18 cellular contexts compared by ENCODE assay signal in genomic region chr6:604579-604978, GRCh38. TPM values are rescaled to one million over a fixed set of nuclear protein-coding genes. Genes with fewer than 3 reads are reported as not detected.
DNase-seq lines count a peak whose midpoint lies in the region; ATAC-seq and TF ChIP-seq lines count a peak whose summit lies in the region.
"Had no signal": no experiment of that assay in that cellular context is flagged by ENCODE, and none has a peak within 500 bp of the region (broad histone marks: within the 10 kb centered on the region; RNA-seq: fewer than 3 reads in every experiment).

No MANE protein-coding gene starts in this region.

- H3K4me3 ChIP-seq in CD8-positive, alpha-beta memory T cell (ENCODE audit: low read length), result no peak overlapping the region
- H3K4me3 ChIP-seq: GM23338, SJSA1 had no signal

- CTCF ChIA-PET in WTC11 (lab: Charles Lee), result no interaction called here
- CTCF ChIA-PET in CD8-positive, alpha-beta memory T cell (lab: Charles Lee), result no interaction called here

- H3K27me3 Mint-ChIP-seq in WTC11 (ENCODE audit: low read depth) (no peaks in the 10 kb centered on the region), naive B cell (no peaks in the 10 kb centered on the region)
- no peaks in the 10 kb centered on the region for H3K27me3 Mint-ChIP-seq in CD8-positive, alpha-beta memory T cell
- H3K27me3 Mint-ChIP-seq: CD4-positive, alpha-beta T cell had no signal

- H3K4me1 ChIP-seq in CD8-positive, alpha-beta memory T cell (ENCODE audit: insufficient read depth, low read length), result no peaks in the 10 kb centered on the region

- peaks cover 9% of the 10 kb centered on the region for H3K36me3 ChIP-seq in CD8-positive, alpha-beta memory T cell (ENCODE audit: insufficient read depth, low read length)

- H3K27ac ChIP-seq in CD8-positive, alpha-beta memory T cell (ENCODE audit: low read depth, low read length), result no peak overlapping the region
- H3K27ac ChIP-seq: SJSA1 had no signal

- H3K36me3 Mint-ChIP-seq in WTC11 (peaks cover 23% of the 10 kb centered on the region), naive B cell (peaks cover 24 to 32% of the 10 kb centered on the region in 2 donors)
- H3K36me3 Mint-ChIP-seq in CD8-positive, alpha-beta memory T cell, result peaks cover 19 to 59% (median 32%) of the 10 kb centered on the region in 3 donors

- peak overlapping the region; percentile 10; the same call in 1 of the 2 replicates for H3K27ac Mint-ChIP-seq in WTC11
- H3K27ac Mint-ChIP-seq in naive B cell, result peak overlapping the region in 4 of 6 donors; percentile 30 to 76 (median 44)
- H3K27ac Mint-ChIP-seq in CD8-positive, alpha-beta memory T cell, result peak overlapping the region in 2 of 8 donors; percentile 6 to 29
- H3K27ac Mint-ChIP-seq: CD4-positive, alpha-beta T cell; GM23338 had no signal

- H3K4me3 Mint-ChIP-seq in WTC11 (no peak overlapping the region), naive B cell (no peak overlapping the region)
- no peak overlapping the region for H3K4me3 Mint-ChIP-seq in CD8-positive, alpha-beta memory T cell
- H3K4me3 Mint-ChIP-seq: CD4-positive, alpha-beta T cell; GM23338 had no signal

- no peak for TF ChIP-seq CTCF in WTC11 (IDR thresholded peaks at IDR 0.05)

- DNase-seq in WTC11 (ENCODE audit: low spot score), result no peak
- peak; percentile 7 for DNase-seq in naive B cell
- no peak for DNase-seq in NCI-H2081 (lab: John Stamatoyannopoulos, UW)
- DNase-seq in CD8-positive, alpha-beta memory T cell, result no peak
- DNase-seq: ACHN; CD4-positive, alpha-beta T cell; DMS 273 treated with DMSO at 0.1 percent for 48 hours; IMR-90; NCI-H1436 treated with DMSO at 0.1 percent for 48 hours; NCI-H2081 treated with DMSO at 0.1 percent for 48 hours; NCI-H226; NCI-H526; PC-3 had no signal

- no peaks in the 10 kb centered on the region for H3K9me3 ChIP-seq in CD8-positive, alpha-beta memory T cell (ENCODE audit: low read length)
- H3K9me3 ChIP-seq: SJSA1 had no signal

- H3K4me1 Mint-ChIP-seq in WTC11 (peaks cover 5% of the 10 kb centered on the region; the same call in 1 of the 2 replicates), naive B cell (peaks cover 5 to 13% (median 13%) of the 10 kb centered on the region in 3 donors)
- peaks cover 0 to 2% (median 0%) of the 10 kb centered on the region in 3 donors for H3K4me1 Mint-ChIP-seq in CD8-positive, alpha-beta memory T cell

- no peaks in the 10 kb centered on the region for H3K27me3 ChIP-seq in CD8-positive, alpha-beta memory T cell (ENCODE audit: insufficient read depth, low read length, poor library complexity, severe bottlenecking)
- H3K27me3 ChIP-seq: SJSA1 had no signal

- POLR2A ChIA-PET in WTC11 (lab: Charles Lee), result no interaction called here
- POLR2A ChIA-PET in CD8-positive, alpha-beta memory T cell (lab: Charles Lee), result no interaction called here

- H3K9me3 Mint-ChIP-seq in WTC11 (peaks cover 9% of the 10 kb centered on the region), naive B cell (peaks cover 0 to 3% (median 0%) of the 10 kb centered on the region in 7 donors)
- no peaks in the 10 kb centered on the region for H3K9me3 Mint-ChIP-seq in CD8-positive, alpha-beta memory T cell
- H3K9me3 Mint-ChIP-seq: CD4-positive, alpha-beta T cell; GM23338 had no signal

- ATAC-seq in GM18861 (IDR thresholded peaks at IDR 0.05; ENCODE audit: unreplicated experiment) (peak; percentile 60), HG03135 (IDR thresholded peaks at IDR 0.05; ENCODE audit: unreplicated experiment) (peak; percentile 67), WTC11 (no peak), naive B cell (ENCODE audit: low read depth in 2 of 2) (peak; percentile 42 to 64), GM21423 (IDR thresholded peaks at IDR 0.05; ENCODE audit: unreplicated experiment) (no peak)
- ATAC-seq: GM23338, PC-3 had no signal

TF ChIP-seq in WTC11, 78 proteins besides CTCF, POLR2A, EP300 and RAD21:
- TF ChIP-seq ATF3 (CRISPR knock-in tag; conservative IDR thresholded peaks at IDR 0.05) (no peak), JUN (CRISPR knock-in tag; IDR thresholded peaks at IDR 0.05) (no peak), PREB (CRISPR knock-in tag; IDR thresholded peaks at IDR 0.05; ENCODE audit: borderline replicate concordance) (no peak), NR2C2 (CRISPR knock-in tag; IDR thresholded peaks at IDR 0.05) (no peak), RELA (CRISPR knock-in tag; IDR thresholded peaks at IDR 0.05; ENCODE audit: borderline replicate concordance) (no peak), ZNF263 (CRISPR knock-in tag; IDR thresholded peaks at IDR 0.05; ENCODE audit: low read depth) (no peak), ZNF425 (CRISPR knock-in tag; conservative IDR thresholded peaks at IDR 0.05) (no peak), JAZF1 (CRISPR knock-in tag; IDR thresholded peaks at IDR 0.05) (no peak), GRHL2 (CRISPR knock-in tag; IDR thresholded peaks at IDR 0.05; ENCODE audit: insufficient replicate concordance, severe bottlenecking) (no peak), ZBTB43 (CRISPR knock-in tag; IDR thresholded peaks at IDR 0.05) (no peak)

RNA-seq across cellular contexts. Expression of gene HUS1B, which starts 52.3 kb away (rescaled TPM):
- 0.89 to 1.1 TPM (median 0.89 TPM) in 3 replicates for total RNA-seq in WTC11 (2021)
- 1 to 10 TPM in 4 of 6 donors, not detected in 2; 1.7 to 2.2 (median 2.0) TPM for polyA plus RNA-seq in naive B cell (ENCODE audit: low read depth in 6 of 6)
- 1 to 10 TPM; 1.1 to 1.2 TPM for total RNA-seq in CD8-positive, alpha-beta memory T cell
- 0.94 TPM for polyA plus RNA-seq in CD8-positive, alpha-beta memory T cell

Comparison
In these comparisons a context has a peak if more than half of its experiments do, and no peak if none do; other contexts are left out.
1. ATAC-seq: peak in GM18861 (single experiment), HG03135 (single experiment) and naive B cell (2 of 2); none in WTC11 (single experiment) and GM21423 (single experiment).